In genomic region chrX:94830717-94831116, GRCh38 we compare ENCODE assay signal across 28 cellular contexts.
DNase-seq lines count a peak whose midpoint lies in the region; ATAC-seq, FAIRE-seq and TF ChIP-seq lines count a peak whose summit lies in the region.
"Had no signal": no experiment of that assay in that cellular context is flagged by ENCODE, and none has a peak within 500 bp of the region (broad histone marks: within the 10 kb centered on the region; RNA-seq: fewer than 3 reads in every experiment).

No MANE protein-coding gene starts in this region.

- POLR2A ChIA-PET in A673 (lab: Charles Lee; ENCODE audit: low non-redundant PET): no interaction called here

- ATAC-seq in GM18511 (IDR thresholded peaks at IDR 0.05; ENCODE audit: unreplicated experiment) (peak; percentile 74), GM21360 (IDR thresholded peaks at IDR 0.05; ENCODE audit: unreplicated experiment) (peak; percentile 74), HG02852 (IDR thresholded peaks at IDR 0.05; ENCODE audit: unreplicated experiment) (peak; percentile 87), HG03575 (IDR thresholded peaks at IDR 0.05; ENCODE audit: extremely low read depth, insufficient number of reproducible peaks, low FRiP score, unreplicated experiment) (peak; percentile 78), left lung (no peak)
- ATAC-seq: activated CD4-positive, CD25-positive, alpha-beta regulatory T cell treated with anti-CD3 and anti-CD28 coated beads, Interleukin-2, amount 50 U/mL, for 24 hours; activated naive CD8-positive, alpha-beta T cell treated with anti-CD3 and anti-CD28 coated beads, Interleukin-2, amount 50 U/mL, for 24 hours; left lobe of liver had no signal

- no peaks in the 10 kb centered on the region for H3K9me3 ChIP-seq in A673 (ENCODE audit: low read depth, low read length, poor library complexity, severe bottlenecking)
- no peaks in the 10 kb centered on the region for H3K9me3 ChIP-seq in left lung
- H3K9me3 ChIP-seq: BE2C, transverse colon had no signal

- intact Hi-C loops in A673 (cut with micrococcal nuclease; ENCODE audit: unreplicated experiment) (loop anchor here (10.0 kb wide), 1 partner anchor 244 kb away; no protein-coding TSS in a partner anchor), left lung (cut with DNase I) (no loop called here)

- DNase-seq in UCSD-AML1 (lab: John Stamatoyannopoulos, UW; ENCODE audit: unreplicated experiment) (no peak), A673 (ENCODE audit: low spot score) (no peak), left lung (no peak), RCC 7860 (ENCODE audit: low spot score) (no peak)
- DNase-seq: activated CD4-positive, alpha-beta T cell treated with anti-CD3 and anti-CD28 coated beads, Interleukin-2, amount 50 U/mL, for 4 hours; activated gamma-delta T cell treated with Interleukin-2 at 50 U/mL for 16 hours; activated naive CD8-positive, alpha-beta T cell treated with anti-CD3 and anti-CD28 coated beads, Interleukin-2, amount 50 U/mL, for 24 hours; activated T-cell treated with anti-CD3 and anti-CD28 coated beads, Interleukin-2, amount 50 U/mL, for 48 hours; BE2C; caudate nucleus; CD8-positive, alpha-beta memory T cell; effector memory CD4-positive, alpha-beta T cell; NCI-H187; NCI-H510A; nephron progenitor cell; NK-92 treated with Interleukin-12 subunit alpha and Interleukin-12 subunit beta, amount 100 ng/mL, for 24 hours; SHP77; stimulated activated CD4-positive, alpha-beta T cell treated with anti-CD3 and anti-CD28 coated beads, Interleukin-4, amount 100 ng/mL, for 4 hours; transverse colon had no signal

- H3K4me3 ChIP-seq in A673 (ENCODE audit: low read depth, low read length, poor library complexity, severe bottlenecking) (no peak overlapping the region), left lung (no peak overlapping the region)
- H3K4me3 ChIP-seq: coronary artery, GM23248, transverse colon had no signal

- H3K36me3 ChIP-seq in A673 (ENCODE audit: insufficient read depth, low read length, poor library complexity, severe bottlenecking): no peaks in the 10 kb centered on the region
- H3K36me3 ChIP-seq in left lung: no peaks in the 10 kb centered on the region
- H3K36me3 ChIP-seq: BE2C, transverse colon had no signal

- H3K27ac ChIP-seq in A673 (ENCODE audit: low read depth, low read length, poor library complexity, severe bottlenecking): no peak overlapping the region
- H3K27ac ChIP-seq in left lung: no peak overlapping the region
- H3K27ac ChIP-seq: coronary artery, GM23248, transverse colon had no signal

- no peak for TF ChIP-seq CTCF in A673 (conservative IDR thresholded peaks at IDR 0.05; ENCODE audit: low read depth, low read length)
- no peak for TF ChIP-seq CTCF in left lung (IDR thresholded peaks at IDR 0.05)

- CTCF ChIA-PET in A673 (lab: Charles Lee): no interaction called here

- H3K4me1 ChIP-seq in A673 (ENCODE audit: insufficient read depth, low read length, poor library complexity, severe bottlenecking): no peaks in the 10 kb centered on the region
- no peaks in the 10 kb centered on the region for H3K4me1 ChIP-seq in left lung
- H3K4me1 ChIP-seq: transverse colon had no signal

- FAIRE-seq in RCC 7860 (lab: Jason Lieb, UNC): no peak
- FAIRE-seq: GM12891 had no signal

- no peaks in the 10 kb centered on the region for H3K27me3 ChIP-seq in A673 (replicated peaks; ENCODE audit: insufficient read depth, low read depth, low read length, poor library complexity)
- H3K27me3 ChIP-seq in left lung: no peaks in the 10 kb centered on the region
- H3K27me3 ChIP-seq: BE2C, transverse colon had no signal

- BruUV-seq in A673 (replicated peaks; lab: Mats Ljungman, UMichigan): no TSS peak
